ENCODE assay signal across 20 cellular contexts in genomic region chr10:77533887-77534278, GRCh38.
DNase-seq lines count a peak whose midpoint lies in the region; ATAC-seq and TF ChIP-seq lines count a peak whose summit lies in the region.
"Had no signal": no experiment of that assay in that cellular context is flagged by ENCODE, and none has a peak within 500 bp of the region (broad histone marks: within the 10 kb centered on the region; RNA-seq: fewer than 3 reads in every experiment).

No MANE protein-coding gene starts in this region.

- peak; percentile 17 for DNase-seq in DMS 273 (lab: John Stamatoyannopoulos, UW; ENCODE audit: unreplicated experiment)
- DNase-seq in DMS 273 treated with DMSO at 0.1 percent for 48 hours (lab: John Stamatoyannopoulos, UW), result no peak
- peak; percentile 28 for DNase-seq in NCI-H345 treated with DMSO at 0.1 percent for 48 hours (lab: John Stamatoyannopoulos, UW; ENCODE audit: unreplicated experiment)
- no peak for DNase-seq in esophagus muscularis mucosa (ENCODE audit: extremely low spot score)
- DNase-seq in stimulated activated naive B cell treated with anti-CD40 and anti-IgM and Interleukin-4, amounts not matched to agents 10 μg/mL and 1 μg/mL and 100 μg/mL, for 72 hours, result no peak
- no peak for DNase-seq in cerebellar cortex (ENCODE audit: low spot score)
- DNase-seq: 8988T; activated CD4-positive, alpha-beta T cell treated with anti-CD3 and anti-CD28 coated beads for 1 hour; activated CD8-positive, alpha-beta memory T cell treated with anti-CD3 and anti-CD28 coated beads, Interleukin-2, amount 50 U/mL, for 48 hours; CD8-positive, alpha-beta T cell; GOT3; head of caudate nucleus; KBM-7; left cardiac atrium; SW 1271 had no signal

- no peaks in the 10 kb centered on the region for H3K9me3 Mint-ChIP-seq in stimulated activated naive B cell treated with anti-CD40 and anti-IgM and Interleukin-4, amounts not matched to agents 10 μg/mL and 1 μg/mL and 100 μg/mL, for 72 hours
- H3K9me3 Mint-ChIP-seq: activated naive CD4-positive, alpha-beta T cell treated with anti-CD3 and anti-CD28 coated beads, Interleukin-2, amount 50 U/mL, for 24 hours; CD8-positive, alpha-beta T cell; natural killer cell treated with Interleukin-12 subunit alpha and Interleukin-12 subunit beta and Interleukin-15 and Interleukin-18, amount 100 ng/mL, for 72 hours; stimulated activated naive CD8-positive, alpha-beta T cell treated with anti-CD3 and anti-CD28 coated beads, Interleukin-15, Interleukin-2, amounts not matched to agents 100 ng/mL and 50 ng/mL, for 24 hours had no signal

- no peaks in the 10 kb centered on the region for H3K27me3 ChIP-seq in esophagus muscularis mucosa

- 33% methylated on average over 1 of the region's 1 CpG for WGBS in esophagus muscularis mucosa

- TF ChIP-seq CTCF in esophagus muscularis mucosa (IDR thresholded peaks at IDR 0.05), result no peak

- H3K27ac Mint-ChIP-seq in stimulated activated naive B cell treated with anti-CD40 and anti-IgM and Interleukin-4, amounts not matched to agents 10 μg/mL and 1 μg/mL and 100 μg/mL, for 72 hours, result peak overlapping the region; percentile 20
- H3K27ac Mint-ChIP-seq: activated naive CD4-positive, alpha-beta T cell treated with anti-CD3 and anti-CD28 coated beads, Interleukin-2, amount 50 U/mL, for 24 hours; CD8-positive, alpha-beta T cell; natural killer cell treated with Interleukin-12 subunit alpha and Interleukin-12 subunit beta and Interleukin-15 and Interleukin-18, amount 100 ng/mL, for 72 hours; stimulated activated naive CD8-positive, alpha-beta T cell treated with anti-CD3 and anti-CD28 coated beads, Interleukin-15, Interleukin-2, amounts not matched to agents 100 ng/mL and 50 ng/mL, for 24 hours had no signal

- H3K4me1 ChIP-seq in esophagus muscularis mucosa, result peaks cover 6 to 88% (median 83%) of the 10 kb centered on the region in 4 donors

- H3K9me3 ChIP-seq in esophagus muscularis mucosa, result no peaks in the 10 kb centered on the region

- H3K4me3 Mint-ChIP-seq in stimulated activated naive B cell treated with anti-CD40 and anti-IgM and Interleukin-4, amounts not matched to agents 10 μg/mL and 1 μg/mL and 100 μg/mL, for 72 hours, result no peak overlapping the region
- H3K4me3 Mint-ChIP-seq: activated naive CD4-positive, alpha-beta T cell treated with anti-CD3 and anti-CD28 coated beads, Interleukin-2, amount 50 U/mL, for 24 hours; CD8-positive, alpha-beta T cell; natural killer cell treated with Interleukin-12 subunit alpha and Interleukin-12 subunit beta and Interleukin-15 and Interleukin-18, amount 100 ng/mL, for 72 hours; stimulated activated naive CD8-positive, alpha-beta T cell treated with anti-CD3 and anti-CD28 coated beads, Interleukin-15, Interleukin-2, amounts not matched to agents 100 ng/mL and 50 ng/mL, for 24 hours had no signal

- intact Hi-C loops in esophagus muscularis mucosa (cut with DNase I), result no loop called here

- H3K36me3 Mint-ChIP-seq in stimulated activated naive B cell treated with anti-CD40 and anti-IgM and Interleukin-4, amounts not matched to agents 10 μg/mL and 1 μg/mL and 100 μg/mL, for 72 hours, result no peaks in the 10 kb centered on the region
- H3K36me3 Mint-ChIP-seq: activated naive CD4-positive, alpha-beta T cell treated with anti-CD3 and anti-CD28 coated beads, Interleukin-2, amount 50 U/mL, for 24 hours; CD8-positive, alpha-beta T cell; natural killer cell treated with Interleukin-12 subunit alpha and Interleukin-12 subunit beta and Interleukin-15 and Interleukin-18, amount 100 ng/mL, for 72 hours had no signal

- no peak for ATAC-seq in stimulated activated naive B cell treated with anti-CD40 and anti-IgM and Interleukin-4, amounts not matched to agents 10 μg/mL and 1 μg/mL and 100 μg/mL, for 72 hours (replicated peaks)
- ATAC-seq in activated CD4-positive, CD25-positive, alpha-beta regulatory T cell treated with anti-CD3 and anti-CD28 coated beads, Interleukin-2, amount 50 U/mL, for 24 hours, result no peak
- ATAC-seq in HG02763 (IDR thresholded peaks at IDR 0.05; ENCODE audit: unreplicated experiment), result no peak
- ATAC-seq: CD8-positive, alpha-beta T cell had no signal

- peaks cover 5 to 11% of the 10 kb centered on the region in 2 donors for H3K4me1 Mint-ChIP-seq in stimulated activated naive B cell treated with anti-CD40 and anti-IgM and Interleukin-4, amounts not matched to agents 10 μg/mL and 1 μg/mL and 100 μg/mL, for 72 hours
- H3K4me1 Mint-ChIP-seq: activated naive CD4-positive, alpha-beta T cell treated with anti-CD3 and anti-CD28 coated beads, Interleukin-2, amount 50 U/mL, for 24 hours had no signal

- TF ChIP-seq POLR2A in esophagus muscularis mucosa (IDR thresholded peaks at IDR 0.05; ENCODE audit: low read depth), result no peak

- H3K27ac ChIP-seq in esophagus muscularis mucosa (replicated peaks in 1 of 4), result peak overlapping the region; percentile 68 to 79 (median 72)

- H3K27me3 Mint-ChIP-seq in stimulated activated naive B cell treated with anti-CD40 and anti-IgM and Interleukin-4, amounts not matched to agents 10 μg/mL and 1 μg/mL and 100 μg/mL, for 72 hours, result peaks cover 10 to 12% of the 10 kb centered on the region in 2 donors

- no peaks in the 10 kb centered on the region for H3K36me3 ChIP-seq in esophagus muscularis mucosa

- no peak overlapping the region for H3K4me3 ChIP-seq in esophagus muscularis mucosa

- TF ChIP-seq EP300 in esophagus muscularis mucosa (IDR thresholded peaks at IDR 0.05), result no peak

Comparison
In these comparisons a context has a peak if more than half of its experiments do, and no peak if none do; other contexts are left out.
1. DNase-seq: peak in DMS 273 (single experiment) and NCI-H345 treated with DMSO at 0.1 percent for 48 hours (single experiment); none in DMS 273 treated with DMSO at 0.1 percent for 48 hours (single experiment), esophagus muscularis mucosa (single experiment), stimulated activated naive B cell treated with anti-CD40 and anti-IgM and Interleukin-4, amounts not matched to agents 10 μg/mL and 1 μg/mL and 100 μg/mL, for 72 hours (single experiment) and cerebellar cortex (single experiment).